9 cellular contexts compared by ENCODE assay signal in the genomic region with DNA sequence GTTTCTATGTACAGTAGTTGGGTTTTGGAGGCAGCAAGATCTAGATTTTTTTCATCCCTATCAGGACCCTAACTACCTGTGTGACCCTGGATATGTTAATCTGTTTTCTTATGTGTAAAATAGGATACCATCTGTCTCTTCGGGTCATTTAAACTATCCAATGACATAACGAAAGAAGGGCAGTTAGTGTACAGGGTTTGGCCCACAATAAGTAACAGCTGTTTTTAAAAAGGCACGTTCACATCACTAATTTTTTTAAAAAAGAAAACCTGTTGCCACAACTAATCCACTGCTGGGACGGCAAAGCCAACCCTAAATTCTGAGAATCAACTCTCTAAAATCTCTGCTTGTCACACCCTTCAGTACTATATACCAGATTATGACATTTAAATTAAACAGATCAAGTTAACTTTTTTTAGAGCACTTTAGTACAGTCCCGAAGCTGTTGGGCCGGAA. TPM values are rescaled to one million over a fixed set of nuclear protein-coding genes. Genes with fewer than 3 reads are reported as not detected.
DNase-seq lines count a peak whose midpoint lies in the region; ATAC-seq and TF ChIP-seq lines count a peak whose summit lies in the region.
"Had no signal": no experiment of that assay in that cellular context is flagged by ENCODE, and none has a peak within 500 bp of the region (broad histone marks: within the 10 kb centered on the region; RNA-seq: fewer than 3 reads in every experiment).

No MANE protein-coding gene starts in this region.

- DNase-seq in OCI-LY7 (ENCODE audit: low spot score) (no peak), esophagus squamous epithelium (lab: John Stamatoyannopoulos, UW) (no peak), skeletal muscle cell (ENCODE audit: low read depth) (no peak), OCI-M2 (lab: John Stamatoyannopoulos, UW; ENCODE audit: unreplicated experiment) (no peak), ureter (ENCODE audit: low spot score) (no peak), mucosa of descending colon (no peak)

- no peaks in the 10 kb centered on the region for H3K27me3 ChIP-seq in ACC112 (ENCODE audit: insufficient read depth, low read length)
- no peaks in the 10 kb centered on the region for H3K27me3 ChIP-seq in esophagus squamous epithelium

- H2AFZ ChIP-seq in ACC112 (ENCODE audit: low read length, unreplicated experiment), result peak overlapping the region; percentile 44
- H2AFZ ChIP-seq in OCI-LY7 (ENCODE audit: low read length), result peak overlapping the region; percentile 77

- 3% methylated on average over 6 of the region's 6 CpGs for WGBS in esophagus squamous epithelium, 2 donors

- peak overlapping the region; percentile 22; the same call in 1 of the 2 replicates for H3K4me2 ChIP-seq in OCI-LY7 (ENCODE audit: low read length)

- peaks cover 9% of the 10 kb centered on the region for H3K4me1 ChIP-seq in ACC112 (ENCODE audit: control insufficient read depth, insufficient read depth, low read length, unreplicated experiment)
- H3K4me1 ChIP-seq in OCI-LY7 (ENCODE audit: insufficient read depth, low read length, poor library complexity, severe bottlenecking), result no peaks in the 10 kb centered on the region
- peaks cover 0 to 28% (median 11%) of the 10 kb centered on the region in 3 donors for H3K4me1 ChIP-seq in esophagus squamous epithelium
- H3K4me1 ChIP-seq in mucosa of descending colon (ENCODE audit: low read depth), result no peaks in the 10 kb centered on the region

- H3K36me3 ChIP-seq in ACC112 (ENCODE audit: insufficient read depth, low read length), result peaks cover 9% of the 10 kb centered on the region
- H3K36me3 ChIP-seq in OCI-LY7 (ENCODE audit: insufficient read depth, low read length), result no peaks in the 10 kb centered on the region
- peaks cover 0 to 1% (median 0%) of the 10 kb centered on the region in 3 donors for H3K36me3 ChIP-seq in esophagus squamous epithelium
- H3K36me3 ChIP-seq in mucosa of descending colon (ENCODE audit: low read depth), result no peaks in the 10 kb centered on the region

- H3K27ac ChIP-seq in ACC112 (ENCODE audit: low read depth, low read length) (peak overlapping the region; percentile 74), OCI-LY7 (ENCODE audit: low read depth, low read length, poor library complexity, severe bottlenecking) (no peak overlapping the region), esophagus squamous epithelium (peak overlapping the region; percentile 94 to 98 (median 96))

- H3K9me3 ChIP-seq in OCI-LY7 (ENCODE audit: low read length), result no peaks in the 10 kb centered on the region
- H3K9me3 ChIP-seq in esophagus squamous epithelium, result no peaks in the 10 kb centered on the region
- no peaks in the 10 kb centered on the region for H3K9me3 ChIP-seq in mucosa of descending colon

- no peak for TF ChIP-seq POLR2A in esophagus squamous epithelium (IDR thresholded peaks at IDR 0.05)

- H3K4me3 ChIP-seq in ACC112 (ENCODE audit: low read depth, low read length) (peak overlapping the region; percentile 81), OCI-LY7 (ENCODE audit: low read depth, low read length, poor library complexity, severe bottlenecking) (no peak overlapping the region), esophagus squamous epithelium (peak overlapping the region; percentile 64 to 96 (median 92)), skeletal muscle cell (ENCODE audit: low read depth, low read length) (peak overlapping the region; percentile 89), mucosa of descending colon (no peak overlapping the region)

- ATAC-seq in GM19452 (IDR thresholded peaks at IDR 0.05; ENCODE audit: unreplicated experiment) (peak; percentile 34), mucosa of descending colon (no peak)

- no peaks in the 10 kb centered on the region for H3K9me2 ChIP-seq in OCI-LY7 (ENCODE audit: insufficient read depth, low read length)

- POLR2A ChIA-PET in OCI-LY7 (lab: Charles Lee), result interaction anchor here (0.6 kb wide), 1 partner anchor 9 kb away, joined by 3 read pairs; no protein-coding TSS in a partner anchor

- no TSS peak for BruUV-seq in OCI-LY7 (replicated peaks; lab: Mats Ljungman, UMichigan)

- TF ChIP-seq CTCF in OCI-LY7 (conservative IDR thresholded peaks at IDR 0.05; ENCODE audit: low read length), result no peak
- no peak for TF ChIP-seq CTCF in esophagus squamous epithelium (IDR thresholded peaks at IDR 0.05)
- no peak for TF ChIP-seq CTCF in mucosa of descending colon (IDR thresholded peaks at IDR 0.05)

- H3K79me2 ChIP-seq in ACC112 (ENCODE audit: control insufficient read depth, insufficient read depth, low read length, unreplicated experiment) (peaks cover 17% of the 10 kb centered on the region), OCI-LY7 (ENCODE audit: insufficient read depth, low read depth, low read length) (no peaks in the 10 kb centered on the region)

- CTCF ChIA-PET in OCI-LY7 (lab: Charles Lee; ENCODE audit: unreplicated experiment), result no interaction called here

- no peaks in the 10 kb centered on the region for H4K20me1 ChIP-seq in OCI-LY7 (ENCODE audit: insufficient read depth, low read length)

- intact Hi-C loops in OCI-LY7 (cut with micrococcal nuclease; ENCODE audit: unreplicated experiment) (no loop called here), esophagus squamous epithelium (cut with DNase I) (no loop called here), mucosa of descending colon (cut with DNase I, micrococcal nuclease) (no loop called here)

RNA-seq across cellular contexts. Expression of a gene that starts 0.9 kb away (rescaled TPM):
- 1.2 and 1.7 TPM in 2 replicates for total RNA-seq in OCI-LY7 (2014; rRNA removed; shearing (Covaris generic))
- total RNA-seq in OCI-LY7 (2022) (0.51 and 1.7 TPM in 2 replicates), esophagus squamous epithelium (10 to 100 TPM; 18.7 to 32.8 (median 23.0) TPM), ureter (79.2 TPM), mucosa of descending colon (10 to 100 TPM; 30.6 to 32.7 (median 31.2) TPM)

RNA-seq across cellular contexts. Expression of a gene that starts 51.7 kb away (rescaled TPM):
- not detected in 2 replicates for total RNA-seq in OCI-LY7 (2014; rRNA removed; shearing (Covaris generic))
- total RNA-seq in OCI-LY7 (2022) (not detected in 2 replicates), esophagus squamous epithelium (1 to 10 TPM in 2 of 4 donors, under 1 TPM in 2; 0.13 to 1.7 (median 0.84) TPM), ureter (4.4 TPM), mucosa of descending colon (10 to 100 TPM in 2 of 3 donors, 1 to 10 TPM in 1; 7.4 to 34.2 (median 12.2) TPM)
- total RNA-seq: lung microvascular endothelial cell had no signal

Comparison
In these comparisons a context has a peak if more than half of its experiments do, and no peak if none do; other contexts are left out.
1. H3K4me3 ChIP-seq: peak in ACC112 (single experiment), esophagus squamous epithelium (4 of 4) and skeletal muscle cell (single experiment); none in OCI-LY7 (single experiment) and mucosa of descending colon (single experiment).
2. RNA of a gene that starts 0.9 kb away (total RNA-seq): 79.2 TPM in ureter (single experiment), 30.6 to 32.7 TPM in mucosa of descending colon and 18.7 to 32.8 TPM in esophagus squamous epithelium; 0.51 to 1.7 TPM in OCI-LY7; every median in the first group is over 4 times any median in the second.